ENCODE assay signal across 1 cellular context in genomic region chr22:45553333-45554039, GRCh38.
A peak's percentile ranks its signal among the peaks of the same experiment; 100 is the strongest.
TF ChIP-seq lines count a peak whose summit lies in the region.

No MANE protein-coding gene starts in this region.

TF ChIP-seq in HepG2, 621 proteins besides CTCF, POLR2A, EP300 and RAD21 (continued from another document and continues in another):
- TF ChIP-seq, protein P1, sequence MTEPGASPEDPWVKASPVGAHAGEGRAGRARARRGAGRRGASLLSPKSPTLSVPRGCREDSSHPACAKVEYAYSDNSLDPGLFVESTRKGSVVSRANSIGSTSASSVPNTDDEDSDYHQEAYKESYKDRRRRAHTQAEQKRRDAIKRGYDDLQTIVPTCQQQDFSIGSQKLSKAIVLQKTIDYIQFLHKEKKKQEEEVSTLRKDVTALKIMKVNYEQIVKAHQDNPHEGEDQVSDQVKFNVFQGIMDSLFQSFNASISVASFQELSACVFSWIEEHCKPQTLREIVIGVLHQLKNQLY (CRISPR knock-in tag; IDR thresholded peaks at IDR 0.05): no peak
- TF ChIP-seq XRCC5 (optimal IDR thresholded peaks at IDR 0.05; ENCODE audit: low read length) (peak; percentile 42), ZNF556 (CRISPR knock-in tag; IDR thresholded peaks at IDR 0.05; ENCODE audit: borderline replicate concordance) (peak; percentile 54; the same call in 1 of the 2 replicates), ZBTB4 (CRISPR knock-in tag; IDR thresholded peaks at IDR 0.05; ENCODE audit: borderline replicate concordance) (peak; percentile 98), ZNF24 (IDR thresholded peaks at IDR 0.05) (no peak), PHF8 (CRISPR knock-in tag; IDR thresholded peaks at IDR 0.05) (peak; percentile 36; the same call in 1 of the 2 replicates), MXD4 (CRISPR knock-in tag; IDR thresholded peaks at IDR 0.05) (peak; percentile 62; the same call in 1 of the 2 replicates), KAT8 (CRISPR knock-in tag; IDR thresholded peaks at IDR 0.05) (peak; percentile 53; the same call in 1 of the 2 replicates), IRF2 (CRISPR knock-in tag; IDR thresholded peaks at IDR 0.05) (0 out of 2 replicates have a peak, but pooled peaks have one; percentile 41), ZNF431 (CRISPR knock-in tag; IDR thresholded peaks at IDR 0.05; ENCODE audit: borderline replicate concordance, low read depth) (0 out of 2 replicates have a peak, but pooled peaks have one; percentile 29), ZNF646 (CRISPR knock-in tag; IDR thresholded peaks at IDR 0.05) (peak; percentile 87), ZNF574 (CRISPR knock-in tag; IDR thresholded peaks at IDR 0.05) (peak; percentile 37; the same call in 1 of the 2 replicates), FIP1L1 (IDR thresholded peaks at IDR 0.05; ENCODE audit: borderline replicate concordance, insufficient read depth, low read depth, low read length) (no peak), YEATS2 (CRISPR knock-in tag; IDR thresholded peaks at IDR 0.05; ENCODE audit: borderline replicate concordance) (0 out of 2 replicates have a peak, but pooled peaks have one; percentile 34), MED13 (CRISPR knock-in tag; IDR thresholded peaks at IDR 0.05) (no peak), MAFF (IDR thresholded peaks at IDR 0.05; ENCODE audit: low read depth, low read length) (no peak), ZNF564 (CRISPR knock-in tag; IDR thresholded peaks at IDR 0.05) (0 out of 2 replicates have a peak, but pooled peaks have one; percentile 10), ZNF776 (CRISPR knock-in tag; IDR thresholded peaks at IDR 0.05) (peak; percentile 43; the same call in 1 of the 2 replicates), ZNF773 (CRISPR knock-in tag; IDR thresholded peaks at IDR 0.05; ENCODE audit: borderline replicate concordance) (no peak), YY1 (IDR thresholded peaks at IDR 0.05; ENCODE audit: insufficient read depth, insufficient replicate concordance, low read depth, low read length) (peak; percentile 77), BHLHE40 (IDR thresholded peaks at IDR 0.05; ENCODE audit: low read length) (peak; percentile 58; the same call in 1 of the 2 replicates), CBX5 (CRISPR knock-in tag; IDR thresholded peaks at IDR 0.05; ENCODE audit: borderline replicate concordance) (peak; percentile 83; the same call in 1 of the 2 replicates), HNF1B (CRISPR knock-in tag; IDR thresholded peaks at IDR 0.05) (peak; percentile 92), HOXA3 (CRISPR knock-in tag; IDR thresholded peaks at IDR 0.05) (peak; percentile 79), CEBPB (IDR thresholded peaks at IDR 0.05; ENCODE audit: borderline replicate concordance, low read depth, low read length) (0 out of 2 replicates have a peak, but pooled peaks have one; percentile 5), ZNF205 (CRISPR knock-in tag; IDR thresholded peaks at IDR 0.05) (no peak; the same call in 1 of the 2 replicates), ZBTB20 (CRISPR knock-in tag; IDR thresholded peaks at IDR 0.05; ENCODE audit: borderline replicate concordance, low read depth) (0 out of 2 replicates have a peak, but pooled peaks have one; percentile 32), ZNF839 (CRISPR knock-in tag; IDR thresholded peaks at IDR 0.05; ENCODE audit: borderline replicate concordance) (0 out of 2 replicates have a peak, but pooled peaks have one; percentile 22), ZNF501 (CRISPR knock-in tag; IDR thresholded peaks at IDR 0.05) (peak; percentile 87), LCORL (IDR thresholded peaks at IDR 0.05) (no peak), LCORL (CRISPR knock-in tag; IDR thresholded peaks at IDR 0.05) (peak; percentile 89), ZNF414 (CRISPR knock-in tag; IDR thresholded peaks at IDR 0.05) (0 out of 2 replicates have a peak, but pooled peaks have one; percentile 32), FOSL2 (CRISPR knock-in tag; IDR thresholded peaks at IDR 0.05) (peak; percentile 82), NR2F6 (IDR thresholded peaks at IDR 0.05) (0 out of 2 replicates have a peak, but pooled peaks have one; percentile 5), NR2F6 (CRISPR knock-in tag; IDR thresholded peaks at IDR 0.05) (peak; percentile 7; the same call in 1 of the 2 replicates), ZNF709 (CRISPR knock-in tag; IDR thresholded peaks at IDR 0.05) (0 out of 2 replicates have a peak, but pooled peaks have one; percentile 25), SOX13 (IDR thresholded peaks at IDR 0.05) (no peak), SOX13 (CRISPR knock-in tag; conservative IDR thresholded peaks at IDR 0.05 in 1 of 2, IDR thresholded peaks at IDR 0.05 in 1 of 2) (peak in 1 of 2 experiments; percentile 51; a peak in 1 of 4 replicates), KDM1A (CRISPR knock-in tag; IDR thresholded peaks at IDR 0.05) (peak; percentile 60; the same call in 1 of the 2 replicates)
- TF ChIP-seq, protein P2, sequence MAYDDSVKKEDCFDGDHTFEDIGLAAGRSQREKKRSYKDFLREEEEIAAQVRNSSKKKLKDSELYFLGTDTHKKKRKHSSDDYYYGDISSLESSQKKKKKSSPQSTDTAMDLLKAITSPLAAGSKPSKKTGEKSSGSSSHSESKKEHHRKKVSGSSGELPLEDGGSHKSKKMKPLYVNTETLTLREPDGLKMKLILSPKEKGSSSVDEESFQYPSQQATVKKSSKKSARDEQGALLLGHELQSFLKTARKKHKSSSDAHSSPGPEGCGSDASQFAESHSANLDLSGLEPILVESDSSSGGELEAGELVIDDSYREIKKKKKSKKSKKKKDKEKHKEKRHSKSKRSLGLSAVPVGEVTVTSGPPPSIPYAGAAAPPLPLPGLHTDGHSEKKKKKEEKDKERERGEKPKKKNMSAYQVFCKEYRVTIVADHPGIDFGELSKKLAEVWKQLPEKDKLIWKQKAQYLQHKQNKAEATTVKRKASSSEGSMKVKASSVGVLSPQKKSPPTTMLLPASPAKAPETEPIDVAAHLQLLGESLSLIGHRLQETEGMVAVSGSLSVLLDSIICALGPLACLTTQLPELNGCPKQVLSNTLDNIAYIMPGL (CRISPR knock-in tag; IDR thresholded peaks at IDR 0.05; ENCODE audit: borderline replicate concordance in 1 of 2, low read depth in 1 of 2): 0 out of 4 replicates have a peak, but pooled peaks of 1 of the 2 experiments have one; percentile 33
- TF ChIP-seq, protein P3, sequence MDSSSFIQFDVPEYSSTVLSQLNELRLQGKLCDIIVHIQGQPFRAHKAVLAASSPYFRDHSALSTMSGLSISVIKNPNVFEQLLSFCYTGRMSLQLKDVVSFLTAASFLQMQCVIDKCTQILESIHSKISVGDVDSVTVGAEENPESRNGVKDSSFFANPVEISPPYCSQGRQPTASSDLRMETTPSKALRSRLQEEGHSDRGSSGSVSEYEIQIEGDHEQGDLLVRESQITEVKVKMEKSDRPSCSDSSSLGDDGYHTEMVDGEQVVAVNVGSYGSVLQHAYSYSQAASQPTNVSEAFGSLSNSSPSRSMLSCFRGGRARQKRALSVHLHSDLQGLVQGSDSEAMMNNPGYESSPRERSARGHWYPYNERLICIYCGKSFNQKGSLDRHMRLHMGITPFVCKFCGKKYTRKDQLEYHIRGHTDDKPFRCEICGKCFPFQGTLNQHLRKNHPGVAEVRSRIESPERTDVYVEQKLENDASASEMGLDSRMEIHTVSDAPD (CRISPR knock-in tag; IDR thresholded peaks at IDR 0.05): 0 out of 2 replicates have a peak, but pooled peaks have one; percentile 25
